8 cellular contexts compared by ENCODE assay signal in genomic region chr2:231557571-231558217, GRCh38. TPM values are rescaled to one million over a fixed set of nuclear protein-coding genes. Genes with fewer than 3 reads are reported as not detected.
DNase-seq lines count a peak whose midpoint lies in the region; ATAC-seq, FAIRE-seq and TF ChIP-seq lines count a peak whose summit lies in the region.

No MANE protein-coding gene starts in this region.

- no peak overlapping the region for H3K9ac ChIP-seq in OCI-LY3 (ENCODE audit: low read length)

- no peaks in the 10 kb centered on the region for H3K79me2 ChIP-seq in OCI-LY3 (ENCODE audit: low read length)

- peaks cover 4% of the 10 kb centered on the region; the same call in 1 of the 2 replicates for H3K4me1 ChIP-seq in OCI-LY3 (ENCODE audit: low read length)

- peak; percentile 71 for ATAC-seq in HG03571 (IDR thresholded peaks at IDR 0.05; ENCODE audit: unreplicated experiment)
- peak; percentile 86 for ATAC-seq in esophagus mucosa
- ATAC-seq in naive B cell (ENCODE audit: low read depth in 2 of 2) = peak; percentile 81 to 89

- H3K27ac Mint-ChIP-seq in naive B cell = peak overlapping the region in 2 of 6 donors; percentile 56 to 85

- peaks cover 5 to 12% (median 11%) of the 10 kb centered on the region in 7 donors for H3K9me3 Mint-ChIP-seq in naive B cell

- H3K4me3 ChIP-seq in OCI-LY3 (ENCODE audit: low read length) = no peak overlapping the region

- H3K27ac ChIP-seq in OCI-LY3 (ENCODE audit: low read length) (no peak overlapping the region), substantia nigra (ENCODE audit: low read depth, low read length, poor library complexity, severe bottlenecking) (no peak overlapping the region)

- peaks cover 6 to 11% of the 10 kb centered on the region in 2 donors for H3K36me3 Mint-ChIP-seq in naive B cell

- H3K36me3 ChIP-seq in OCI-LY3 (replicated peaks; ENCODE audit: low read depth, low read length) = no peaks in the 10 kb centered on the region

- peak overlapping the region in 4 of 8 donors; percentile 8 to 39 (median 14) for H3K4me3 Mint-ChIP-seq in naive B cell

- DNase-seq in C1 segment of cervical spinal cord (lab: John Stamatoyannopoulos, UW) = peak in 8 of 14 donors; percentile 2 to 31 (median 18)
- DNase-seq in GM19239 (ENCODE audit: insufficient read length, low spot score) = peak; percentile 80
- DNase-seq in activated T-cell treated with anti-CD3 and anti-CD28 coated beads for 1 hour (ENCODE audit: low read depth) = peak; percentile 25
- DNase-seq in naive B cell = peak; percentile 72
- peak in 35 of 49 donors; percentile 4 to 79 (median 33) for DNase-seq in substantia nigra (lab: John Stamatoyannopoulos, UW)

- peak overlapping the region; percentile 3; the same call in 1 of the 2 replicates for H2AFZ ChIP-seq in OCI-LY3 (ENCODE audit: low read depth, low read length)

- H3K4me1 Mint-ChIP-seq in naive B cell = peaks cover 27 to 46% (median 33%) of the 10 kb centered on the region in 3 donors

- no peaks in the 10 kb centered on the region for H3K27me3 ChIP-seq in OCI-LY3 (ENCODE audit: low read depth, low read length)

- no peaks in the 10 kb centered on the region for H4K20me1 ChIP-seq in OCI-LY3 (ENCODE audit: insufficient read depth, low read length)

- peak overlapping the region; percentile 34 for H3K4me2 ChIP-seq in OCI-LY3 (ENCODE audit: low read length)

- peak; percentile 94 for FAIRE-seq in GM19239 (lab: Jason Lieb, UNC)

- peak; percentile 60 for TF ChIP-seq CTCF in OCI-LY3 (IDR thresholded peaks at IDR 0.05; ENCODE audit: low read depth, low read length)

- peaks cover 4% of the 10 kb centered on the region; the same call in 1 of the 2 replicates for H3K9me3 ChIP-seq in OCI-LY3 (ENCODE audit: insufficient read depth, low read length)

- H3K27me3 Mint-ChIP-seq in naive B cell = no peaks in the 10 kb centered on the region

RNA-seq across cellular contexts. Expression of gene NMUR1, which starts 27.4 kb away (rescaled TPM):
- total RNA-seq in esophagus mucosa = 0.08 TPM
- under 1 TPM in 1 of 6 donors, not detected in 5; 0.19 TPM for polyA plus RNA-seq in naive B cell (ENCODE audit: low read depth in 6 of 6)

RNA-seq across cellular contexts. Expression of gene TEX44, which starts 35.0 kb away (rescaled TPM):
- total RNA-seq in esophagus mucosa = not detected
- polyA plus RNA-seq in naive B cell (ENCODE audit: low read depth in 6 of 6) = not detected

Comparison
In these comparisons a context has a peak if more than half of its experiments do, and no peak if none do; other contexts are left out.
1. DNase-seq: peak in every context shown above with its lines; median percentile 80 in GM19239; 72 in naive B cell; 33 in substantia nigra; 25 in activated T-cell treated with anti-CD3 and anti-CD28 coated beads for 1 hour; 18 in C1 segment of cervical spinal cord.